ENCODE assay signal across 17 cellular contexts in the genomic region with DNA sequence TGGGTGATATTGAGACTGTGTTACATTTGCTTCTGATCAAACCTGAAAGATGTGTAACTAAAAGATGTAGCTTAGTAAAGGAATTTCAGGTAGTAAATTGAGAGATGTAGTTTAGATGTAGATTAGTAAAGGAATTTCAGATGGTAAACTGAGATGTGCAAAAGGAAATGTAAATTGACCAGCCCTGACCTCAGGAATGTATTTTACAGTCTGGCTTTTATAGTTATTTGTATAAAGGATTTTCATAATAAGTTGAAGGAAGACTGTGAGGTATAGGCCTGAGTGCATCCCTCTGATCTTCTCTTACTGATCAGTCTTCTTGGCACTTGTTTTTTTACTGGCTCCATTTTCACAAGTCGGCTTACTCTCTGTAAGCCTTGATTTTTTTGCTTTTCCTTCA. TPM values are rescaled to one million over a fixed set of nuclear protein-coding genes. Genes with fewer than 3 reads are reported as not detected.
DNase-seq lines count a peak whose midpoint lies in the region; ATAC-seq and TF ChIP-seq lines count a peak whose summit lies in the region.
"Had no signal": no experiment of that assay in that cellular context is flagged by ENCODE, and none has a peak within 500 bp of the region (broad histone marks: within the 10 kb centered on the region; RNA-seq: fewer than 3 reads in every experiment).

No MANE protein-coding gene starts in this region.

- TF ChIP-seq EP300 in tibial nerve (IDR thresholded peaks at IDR 0.05): no peak

- H3K36me3 ChIP-seq in BLaER1 treated with 17β-estradiol and CSF1 and Interleukin-3, amounts not matched to agents 10 nM and 100 nM: peaks cover 0 to 16% (median 0%) of the 10 kb centered on the region in 11 experiments; a peak in 2 of 22 replicates
- no peaks in the 10 kb centered on the region for H3K36me3 ChIP-seq in GM23338 (ENCODE audit: insufficient read depth)
- no peaks in the 10 kb centered on the region for H3K36me3 ChIP-seq in ascending aorta
- H3K36me3 ChIP-seq in tibial nerve: no peaks in the 10 kb centered on the region
- H3K36me3 ChIP-seq: gastrocnemius medialis, prostate gland had no signal

- WGBS in tibial nerve, 2 donors: 85 to 86% methylated on average over 1 of the region's 1 CpG

- H3K4me1 Mint-ChIP-seq in GM23338: peaks cover 57% of the 10 kb centered on the region
- H3K4me1 Mint-ChIP-seq in activated T-helper 2 cell treated with anti-CD3 and anti-CD28 coated beads, Interferon-gamma antibody, Interleukin-2, Interleukin-4, amounts not matched to agents 10 μg/mL and 5 μg/mL and 100 μg/mL, durations not matched to agents 14 hours and 24 hours and 36 hours (ENCODE audit: low read depth): peaks cover 72% of the 10 kb centered on the region
- H3K4me1 Mint-ChIP-seq in naive thymus-derived CD8-positive, alpha-beta T cell: peaks cover 37 to 82% (median 73%) of the 10 kb centered on the region in 4 donors

- no peaks in the 10 kb centered on the region; the same call in 2 of the 3 replicates for H3K9me3 Mint-ChIP-seq in GM23338
- H3K9me3 Mint-ChIP-seq in activated T-helper 2 cell treated with anti-CD3 and anti-CD28 coated beads, Interferon-gamma antibody, Interleukin-2, Interleukin-4, amounts not matched to agents 10 μg/mL and 5 μg/mL and 100 μg/mL, durations not matched to agents 14 hours and 24 hours and 36 hours: no peaks in the 10 kb centered on the region
- no peaks in the 10 kb centered on the region for H3K9me3 Mint-ChIP-seq in naive thymus-derived CD8-positive, alpha-beta T cell

- H3F3A ChIP-seq in GM23338 (replicated peaks; ENCODE audit: low read depth): no peaks in the 10 kb centered on the region; the same call in 1 of the 2 replicates

- no peak overlapping the region for H2AFZ ChIP-seq in GM23338

- peak overlapping the region; percentile 91 to 99 (median 97); a peak in 21 of 22 replicates for H3K9ac ChIP-seq in BLaER1 treated with 17β-estradiol and CSF1 and Interleukin-3, amounts not matched to agents 10 nM and 100 nM
- H3K9ac ChIP-seq: KMS-11 had no signal

- no peak for TF ChIP-seq CTCF in GM23338 (conservative IDR thresholded peaks at IDR 0.05; ENCODE audit: low read depth in 2 of 2)
- no peak for TF ChIP-seq CTCF in ascending aorta (IDR thresholded peaks at IDR 0.05)
- no peak for TF ChIP-seq CTCF in tibial nerve (IDR thresholded peaks at IDR 0.05)
- TF ChIP-seq CTCF in coronary artery (IDR thresholded peaks at IDR 0.05): no peak

- H3K27ac ChIP-seq in BLaER1 treated with 17β-estradiol and CSF1 and Interleukin-3, amounts not matched to agents 10 nM and 100 nM: peak overlapping the region; percentile 10 to 99 (median 97); a peak in 20 of 22 replicates
- 0 out of 2 replicates have a peak overlapping the region, but pooled peaks have one; percentile 39 for H3K27ac ChIP-seq in GM23338 (ENCODE audit: low read depth)
- H3K27ac ChIP-seq in ascending aorta: no peak overlapping the region
- no peak overlapping the region for H3K27ac ChIP-seq in tibial nerve
- H3K27ac ChIP-seq in coronary artery: no peak overlapping the region
- H3K27ac ChIP-seq: gastrocnemius medialis, KMS-11, prostate gland, testis had no signal

- ATAC-seq in GM23338: no peak
- ATAC-seq in naive thymus-derived CD8-positive, alpha-beta T cell: no peak
- no peak for ATAC-seq in HG03354 (IDR thresholded peaks at IDR 0.05; ENCODE audit: poor library complexity, severe bottlenecking, unreplicated experiment)
- ATAC-seq: gastrocnemius medialis had no signal

- no peak for DNase-seq in GM23338 (ENCODE audit: low spot score)
- DNase-seq in activated T-helper 2 cell treated with anti-CD3 and anti-CD28 coated beads, Interferon-gamma antibody, Interleukin-2, Interleukin-4, amounts not matched to agents 10 μg/mL and 5 μg/mL and 100 μg/mL, durations not matched to agents 14 hours and 24 hours and 36 hours (ENCODE audit: low spot score): no peak
- no peak for DNase-seq in naive thymus-derived CD8-positive, alpha-beta T cell
- no peak for DNase-seq in ascending aorta (ENCODE audit: low spot score in 2 of 2)
- no peak for DNase-seq in tibial nerve (ENCODE audit: low spot score in 2 of 2)
- DNase-seq in coronary artery (ENCODE audit: low spot score): no peak
- DNase-seq: activated gamma-delta T cell, cerebellar nuclear complex, gastrocnemius medialis, HCEC 1CT, NCI-H1694 treated with DMSO at 0.1 percent for 48 hours, NCI-H524 treated with DMSO at 0.1 percent for 48 hours, testis had no signal

- no peak overlapping the region for H3K27ac Mint-ChIP-seq in GM23338
- H3K27ac Mint-ChIP-seq in activated T-helper 2 cell treated with anti-CD3 and anti-CD28 coated beads, Interferon-gamma antibody, Interleukin-2, Interleukin-4, amounts not matched to agents 10 μg/mL and 5 μg/mL and 100 μg/mL, durations not matched to agents 14 hours and 24 hours and 36 hours: no peak overlapping the region
- H3K27ac Mint-ChIP-seq in naive thymus-derived CD8-positive, alpha-beta T cell: peak overlapping the region in 7 of 10 donors; percentile 51 to 94 (median 76)

- H4K20me1 ChIP-seq in BLaER1 treated with 17β-estradiol and CSF1 and Interleukin-3, amounts not matched to agents 10 nM and 100 nM: peaks cover 2 to 60% (median 47%) of the 10 kb centered on the region in 11 experiments; a peak in 17 of 22 replicates
- no peaks in the 10 kb centered on the region; the same call in 1 of the 2 replicates for H4K20me1 ChIP-seq in GM23338 (replicated peaks; ENCODE audit: insufficient read depth)

- peak overlapping the region; percentile 84 to 100 (median 96); a peak in 19 of 20 replicates for H3K4me3 ChIP-seq in BLaER1 treated with 17β-estradiol and CSF1 and Interleukin-3, amounts not matched to agents 10 nM and 100 nM
- H3K4me3 ChIP-seq in GM23338 (no peak overlapping the region), ascending aorta (no peak overlapping the region), tibial nerve (no peak overlapping the region), coronary artery (no peak overlapping the region)
- H3K4me3 ChIP-seq: gastrocnemius medialis, prostate gland, testis had no signal

- peak overlapping the region; percentile 84 to 94 (median 88) for H3K4me2 ChIP-seq in BLaER1 treated with 17β-estradiol and CSF1 and Interleukin-3, amounts not matched to agents 10 nM and 100 nM
- peak overlapping the region; percentile 52 for H3K4me2 ChIP-seq in GM23338
- H3K4me2 ChIP-seq: KMS-11 had no signal

- no peaks in the 10 kb centered on the region for H3K27me3 ChIP-seq in BLaER1 treated with 17β-estradiol and CSF1 and Interleukin-3, amounts not matched to agents 10 nM and 100 nM
- H3K27me3 ChIP-seq in GM23338 (ENCODE audit: insufficient read depth): peaks cover 26% of the 10 kb centered on the region
- no peaks in the 10 kb centered on the region for H3K27me3 ChIP-seq in ascending aorta
- no peaks in the 10 kb centered on the region for H3K27me3 ChIP-seq in tibial nerve
- H3K27me3 ChIP-seq: gastrocnemius medialis, testis had no signal

- peaks cover 57% of the 10 kb centered on the region for H3K79me2 ChIP-seq in GM23338 (replicated peaks; ENCODE audit: insufficient read depth)

- POLR2A ChIA-PET in naive thymus-derived CD8-positive, alpha-beta T cell (lab: Charles Lee): interaction anchor here (1.2 kb wide), 1 partner anchor 49 kb away, joined by 3 read pairs; no protein-coding TSS in a partner anchor

- peaks cover 16% of the 10 kb centered on the region for H3K27me3 Mint-ChIP-seq in GM23338 (ENCODE audit: insufficient read depth, low read depth, poor library complexity)
- no peaks in the 10 kb centered on the region for H3K27me3 Mint-ChIP-seq in activated T-helper 2 cell treated with anti-CD3 and anti-CD28 coated beads, Interferon-gamma antibody, Interleukin-2, Interleukin-4, amounts not matched to agents 10 μg/mL and 5 μg/mL and 100 μg/mL, durations not matched to agents 14 hours and 24 hours and 36 hours (ENCODE audit: low read depth)
- H3K27me3 Mint-ChIP-seq in naive thymus-derived CD8-positive, alpha-beta T cell: no peaks in the 10 kb centered on the region

- intact Hi-C loops in activated T-helper 2 cell treated with anti-CD3 and anti-CD28 coated beads, Interferon-gamma antibody, Interleukin-2, Interleukin-4, amounts not matched to agents 10 μg/mL and 5 μg/mL and 100 μg/mL, durations not matched to agents 14 hours and 24 hours and 36 hours (cut with micrococcal nuclease): no loop called here
- intact Hi-C loops in ascending aorta (cut with DNase I): no loop called here

- H3K9me3 ChIP-seq in BLaER1 treated with 17β-estradiol and CSF1 and Interleukin-3, amounts not matched to agents 10 nM and 100 nM (replicated peaks in 1 of 11): no peaks in the 10 kb centered on the region
- H3K9me3 ChIP-seq in ascending aorta (no peaks in the 10 kb centered on the region), tibial nerve (no peaks in the 10 kb centered on the region)
- H3K9me3 ChIP-seq: gastrocnemius medialis, prostate gland, testis had no signal

- H3K36me3 Mint-ChIP-seq in GM23338 (ENCODE audit: low read depth): no peaks in the 10 kb centered on the region
- peaks cover 35% of the 10 kb centered on the region for H3K36me3 Mint-ChIP-seq in activated T-helper 2 cell treated with anti-CD3 and anti-CD28 coated beads, Interferon-gamma antibody, Interleukin-2, Interleukin-4, amounts not matched to agents 10 μg/mL and 5 μg/mL and 100 μg/mL, durations not matched to agents 14 hours and 24 hours and 36 hours (ENCODE audit: low read depth)
- no peaks in the 10 kb centered on the region for H3K36me3 Mint-ChIP-seq in naive thymus-derived CD8-positive, alpha-beta T cell

- no peaks in the 10 kb centered on the region for H3K9me2 ChIP-seq in GM23338 (ENCODE audit: insufficient read depth)

- no peak overlapping the region for H3K4me3 Mint-ChIP-seq in GM23338
- peak overlapping the region; percentile 18 for H3K4me3 Mint-ChIP-seq in activated T-helper 2 cell treated with anti-CD3 and anti-CD28 coated beads, Interferon-gamma antibody, Interleukin-2, Interleukin-4, amounts not matched to agents 10 μg/mL and 5 μg/mL and 100 μg/mL, durations not matched to agents 14 hours and 24 hours and 36 hours (ENCODE audit: low read depth)
- H3K4me3 Mint-ChIP-seq in naive thymus-derived CD8-positive, alpha-beta T cell: peak overlapping the region in 7 of 10 donors; percentile 2 to 61 (median 43)

- no peak for TF ChIP-seq POLR2A in tibial nerve (IDR thresholded peaks at IDR 0.05)

- H3K4me1 ChIP-seq in BLaER1 treated with 17β-estradiol and CSF1 and Interleukin-3, amounts not matched to agents 10 nM and 100 nM: peaks cover 51 to 82% (median 78%) of the 10 kb centered on the region in 10 experiments
- H3K4me1 ChIP-seq in GM23338 (ENCODE audit: insufficient read depth) (peaks cover 45% of the 10 kb centered on the region), ascending aorta (peaks cover 8 to 9% of the 10 kb centered on the region in 2 donors), tibial nerve (peaks cover 0 to 28% (median 10%) of the 10 kb centered on the region in 4 donors)
- H3K4me1 ChIP-seq: prostate gland had no signal

RNA-seq across cellular contexts. Expression of a gene that starts 3.2 kb away (rescaled TPM):
- 12.4 and 14.8 TPM in 2 replicates for total RNA-seq in GM23338 (2014; rRNA removed; shearing (Covaris generic))
- polyA plus RNA-seq in GM23338 (2016; fragmentation: Nextera tagmentation; extraction: Ambion mirVana): 5.0 and 7.1 TPM in 2 replicates
- total RNA-seq in activated T-helper 2 cell treated with anti-CD3 and anti-CD28 coated beads, Interferon-gamma antibody, Interleukin-2, Interleukin-4, amounts not matched to agents 10 μg/mL and 5 μg/mL and 100 μg/mL, durations not matched to agents 14 hours and 24 hours and 36 hours: 30.3 and 32.3 TPM in 2 replicates
- 10 to 100 TPM; 21.0 to 23.7 TPM for total RNA-seq in naive thymus-derived CD8-positive, alpha-beta T cell
- polyA plus RNA-seq in naive thymus-derived CD8-positive, alpha-beta T cell: 10 to 100 TPM in 1 of 3 donors, 1 to 10 TPM in 2; 3.5 to 10.4 (median 6.8) TPM
- total RNA-seq in ascending aorta (0.96 TPM), tibial nerve (10 to 100 TPM; 18.0 to 26.7 (median 23.8) TPM)

Comparison
In these comparisons a context has a peak if more than half of its experiments do, and no peak if none do; other contexts are left out.
1. H3K27ac ChIP-seq: peak in BLaER1 treated with 17β-estradiol and CSF1 and Interleukin-3, amounts not matched to agents 10 nM and 100 nM (11 of 11) and GM23338 (single experiment); none in ascending aorta (0 of 2), tibial nerve (0 of 4) and coronary artery (0 of 2).
2. H3K4me3 ChIP-seq: peak in BLaER1 treated with 17β-estradiol and CSF1 and Interleukin-3, amounts not matched to agents 10 nM and 100 nM (10 of 10); none in GM23338 (single experiment), ascending aorta (0 of 2), tibial nerve (0 of 4) and coronary artery (single experiment).
3. H3K27ac Mint-ChIP-seq: peak in naive thymus-derived CD8-positive, alpha-beta T cell (7 of 10); none in GM23338 (single experiment) and activated T-helper 2 cell treated with anti-CD3 and anti-CD28 coated beads, Interferon-gamma antibody, Interleukin-2, Interleukin-4, amounts not matched to agents 10 μg/mL and 5 μg/mL and 100 μg/mL, durations not matched to agents 14 hours and 24 hours and 36 hours (single experiment).